36 cellular contexts compared by ENCODE assay signal in the genomic region with DNA sequence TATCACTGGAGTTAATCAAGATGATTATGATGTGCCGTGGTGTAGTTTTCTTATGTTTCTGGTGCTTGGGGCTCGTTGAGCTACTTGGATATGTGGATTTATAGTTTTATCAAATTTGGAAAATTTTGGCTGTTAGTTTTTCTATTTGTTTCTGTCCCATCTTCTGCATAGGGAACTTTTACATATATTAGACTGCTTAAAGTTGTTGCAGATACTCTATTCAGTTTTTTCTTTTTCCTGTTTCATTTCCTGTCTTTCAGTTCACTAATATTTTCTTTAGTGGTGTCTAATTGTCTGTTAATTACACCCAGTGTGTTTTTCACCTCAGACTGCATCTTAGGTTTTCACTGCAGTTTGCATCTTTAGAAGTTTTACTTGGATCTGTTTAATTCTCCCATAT.
"Had no signal": no experiment of that assay in that cellular context is flagged by ENCODE, and none has a peak within 500 bp of the region (broad histone marks: within the 10 kb centered on the region; RNA-seq: fewer than 3 reads in every experiment).

No MANE protein-coding gene starts in this region.

- H3K4me3 ChIP-seq: adrenal gland, ascending aorta, body of pancreas, breast epithelium, cardiac muscle cell had no signal

- H3K9me3 ChIP-seq: adrenal gland, body of pancreas had no signal

- H3K36me3 Mint-ChIP-seq: activated naive CD4-positive, alpha-beta T cell treated with anti-CD3 and anti-CD28 coated beads, Interleukin-2, amount 10 ng/mL, durations not matched to agents 7 days and 5 days; activated naive CD4-positive, alpha-beta T cell treated with anti-CD3 and anti-CD28 coated beads, Interleukin-2, amount 50 U/mL, for 72 hours; activated naive CD8-positive, alpha-beta T cell; activated naive CD8-positive, alpha-beta T cell treated with anti-CD3 and anti-CD28 coated beads, Interleukin-2, amount 10 ng/mL, durations not matched to agents 7 days and 5 days had no signal

- H3K4me1 Mint-ChIP-seq: activated naive CD4-positive, alpha-beta T cell treated with anti-CD3 and anti-CD28 coated beads, Interleukin-2, amount 10 ng/mL, durations not matched to agents 7 days and 5 days; activated naive CD4-positive, alpha-beta T cell treated with anti-CD3 and anti-CD28 coated beads, Interleukin-2, amount 50 U/mL, for 24 hours; activated naive CD8-positive, alpha-beta T cell treated with anti-CD3 and anti-CD28 coated beads for 36 hours; activated naive CD8-positive, alpha-beta T cell treated with anti-CD3 and anti-CD28 coated beads, Interleukin-2, amount 10 ng/mL, durations not matched to agents 7 days and 5 days; activated naive CD8-positive, alpha-beta T cell treated with anti-CD3 and anti-CD28 coated beads, Interleukin-2, amount 50 U/mL, for 24 hours; activated T-helper 17 cell treated with anti-CD3 and anti-CD28 coated beads, Interleukin-2, amount 50 U/mL, for 72 hours had no signal

- H3K4me3 Mint-ChIP-seq: activated naive CD4-positive, alpha-beta T cell treated with anti-CD3 and anti-CD28 coated beads for 36 hours; activated naive CD4-positive, alpha-beta T cell treated with anti-CD3 and anti-CD28 coated beads, Interleukin-2, amount 10 ng/mL, durations not matched to agents 7 days and 5 days; activated naive CD4-positive, alpha-beta T cell treated with anti-CD3 and anti-CD28 coated beads, Interleukin-2, amount 50 U/mL, for 24 hours; activated naive CD8-positive, alpha-beta T cell; activated naive CD8-positive, alpha-beta T cell treated with anti-CD3 and anti-CD28 coated beads for 36 hours; activated naive CD8-positive, alpha-beta T cell treated with anti-CD3 and anti-CD28 coated beads, Interleukin-2, amount 10 ng/mL, durations not matched to agents 7 days and 5 days; activated naive CD8-positive, alpha-beta T cell treated with anti-CD3 and anti-CD28 coated beads, Interleukin-2, amount 50 U/mL, for 24 hours; activated T-cell treated with anti-CD3 and anti-CD28 coated beads, Interleukin-2, amount 50 U/mL, for 24 hours; activated T-cell treated with anti-CD3 and anti-CD28 coated beads, Interleukin-2, amount 50 U/mL, for 4 hours; activated T-cell treated with anti-CD3 and anti-CD28 coated beads, Interleukin-2, amount 50 U/mL, for 72 hours; activated T-helper 1 cell treated with anti-CD3 and anti-CD28 coated beads, Interleukin-12 subunit alpha, Interleukin-12 subunit beta, Interleukin-2, Interleukin-4 antibody, amounts not matched to agents 30 ng/mL and 10 ng/mL and 1 ng/mL, durations not matched to agents 14 hours and 24 hours and 36 hours; activated T-helper 17 cell treated with anti-CD3 and anti-CD28 coated beads, Interleukin-2, amount 50 U/mL, for 72 hours; brain had no signal

- ATAC-seq: activated naive CD4-positive, alpha-beta T cell treated with anti-CD3 and anti-CD28 coated beads, Interleukin-2, amount 50 U/mL, for 72 hours; activated naive CD8-positive, alpha-beta T cell treated with anti-CD3 and anti-CD28 coated beads, Interleukin-2, amount 50 U/mL, for 24 hours; activated T-cell treated with anti-CD3 and anti-CD28 coated beads, Interleukin-2, amount 50 U/mL, for 4 hours; activated T-cell treated with anti-CD3 and anti-CD28 coated beads, Interleukin-2, amount 50 U/mL, for 72 hours; activated T-helper 17 cell treated with anti-CD3 and anti-CD28 coated beads, Interleukin-2, amount 50 U/mL, for 72 hours; body of pancreas had no signal

- H3K27ac ChIP-seq: adrenal gland, ascending aorta, body of pancreas, brain microvascular endothelial cell, breast epithelium, cardiac muscle cell had no signal

- H3K27ac Mint-ChIP-seq: activated naive CD4-positive, alpha-beta T cell treated with anti-CD3 and anti-CD28 coated beads for 36 hours; activated naive CD4-positive, alpha-beta T cell treated with anti-CD3 and anti-CD28 coated beads, Interleukin-2, amount 10 ng/mL, durations not matched to agents 7 days and 5 days; activated naive CD4-positive, alpha-beta T cell treated with anti-CD3 and anti-CD28 coated beads, Interleukin-2, amount 50 U/mL, for 24 hours; activated naive CD4-positive, alpha-beta T cell treated with anti-CD3 and anti-CD28 coated beads, Interleukin-2, amount 50 U/mL, for 72 hours; activated naive CD8-positive, alpha-beta T cell; activated naive CD8-positive, alpha-beta T cell treated with anti-CD3 and anti-CD28 coated beads for 36 hours; activated naive CD8-positive, alpha-beta T cell treated with anti-CD3 and anti-CD28 coated beads, Interleukin-2, amount 10 ng/mL, durations not matched to agents 7 days and 5 days; activated naive CD8-positive, alpha-beta T cell treated with anti-CD3 and anti-CD28 coated beads, Interleukin-2, amount 50 U/mL, for 24 hours; activated T-cell treated with anti-CD3 and anti-CD28 coated beads, Interleukin-2, amount 50 U/mL, for 24 hours; activated T-cell treated with anti-CD3 and anti-CD28 coated beads, Interleukin-2, amount 50 U/mL, for 72 hours; activated T-helper 1 cell treated with anti-CD3 and anti-CD28 coated beads, Interleukin-12 subunit alpha, Interleukin-12 subunit beta, Interleukin-2, Interleukin-4 antibody, amounts not matched to agents 30 ng/mL and 10 ng/mL and 1 ng/mL, durations not matched to agents 14 hours and 24 hours and 36 hours; activated T-helper 17 cell treated with anti-CD3 and anti-CD28 coated beads, Interleukin-2, amount 50 U/mL, for 72 hours; activated T-helper 2 cell treated with anti-CD3 and anti-CD28 coated beads, Interferon-gamma antibody, Interleukin-2, Interleukin-4, amounts not matched to agents 10 μg/mL and 5 μg/mL and 100 μg/mL, durations not matched to agents 14 hours and 24 hours and 36 hours; brain had no signal

- DNase-seq: activated effector memory CD4-positive, alpha-beta T cell treated with anti-CD3 and anti-CD28 coated beads, Interleukin-2, amount 50 U/mL, for 16 hours; activated effector memory CD4-positive, alpha-beta T cell treated with Interleukin-2 at 50 U/mL for 16 hours; activated gamma-delta T cell; activated gamma-delta T cell treated with Interleukin-2 at 50 U/mL for 16 hours; activated naive CD4-positive, alpha-beta T cell; activated naive CD4-positive, alpha-beta T cell treated with anti-CD3 and anti-CD28 coated beads for 36 hours; activated naive CD4-positive, alpha-beta T cell treated with anti-CD3 and anti-CD28 coated beads, Interleukin-2, amount 10 ng/mL, durations not matched to agents 7 days and 5 days; activated naive CD4-positive, alpha-beta T cell treated with anti-CD3 and anti-CD28 coated beads, Interleukin-2, amount 50 U/mL, for 16 hours; activated naive CD4-positive, alpha-beta T cell treated with Interleukin-2 at 50 U/mL for 16 hours; activated naive CD8-positive, alpha-beta T cell treated with anti-CD3 and anti-CD28 coated beads for 36 hours; activated naive CD8-positive, alpha-beta T cell treated with anti-CD3 and anti-CD28 coated beads, Interleukin-2, amount 10 ng/mL, durations not matched to agents 7 days and 5 days; activated naive CD8-positive, alpha-beta T cell treated with anti-CD3 and anti-CD28 coated beads, Interleukin-2, amount 50 U/mL, for 24 hours; activated T-cell treated with anti-CD3 and anti-CD28 coated beads, Interleukin-2, amount 50 U/mL, for 24 hours; activated T-cell treated with anti-CD3 and anti-CD28 coated beads, Interleukin-2, amount 50 U/mL, for 4 hours; activated T-cell treated with anti-CD3 and anti-CD28 coated beads, Interleukin-2, amount 50 U/mL, for 48 hours; activated T-cell treated with anti-CD3 and anti-CD28 coated beads, Interleukin-2, amount 50 U/mL, for 72 hours; adrenal gland; amniotic stem cell; amygdala; anterior cingulate cortex; aorta; body of pancreas; brain microvascular endothelial cell; caudate nucleus; central memory CD4-positive, alpha-beta T cell; cerebellar nuclear complex had no signal

- H3K27me3 ChIP-seq: adrenal gland, ascending aorta, body of pancreas, brain microvascular endothelial cell, breast epithelium, cardiac muscle cell had no signal

- H3K4me1 ChIP-seq: adrenal gland, ascending aorta, body of pancreas, breast epithelium had no signal

- H3K36me3 ChIP-seq: adrenal gland, ascending aorta, brain microvascular endothelial cell, breast epithelium, cardiac muscle cell had no signal

- H3K27me3 Mint-ChIP-seq: activated naive CD4-positive, alpha-beta T cell treated with anti-CD3 and anti-CD28 coated beads, Interleukin-2, amount 10 ng/mL, durations not matched to agents 7 days and 5 days; activated naive CD8-positive, alpha-beta T cell treated with anti-CD3 and anti-CD28 coated beads for 36 hours had no signal
